In genomic region chr14:99857551-99857950, GRCh38 we compare ENCODE assay signal across 32 cellular contexts.
DNase-seq lines count a peak whose midpoint lies in the region; FAIRE-seq and TF ChIP-seq lines count a peak whose summit lies in the region.
"Had no signal": no experiment of that assay in that cellular context is flagged by ENCODE, and none has a peak within 500 bp of the region (broad histone marks: within the 10 kb centered on the region; RNA-seq: fewer than 3 reads in every experiment).

No MANE protein-coding gene starts in this region.

- no peaks in the 10 kb centered on the region for H3K36me3 Mint-ChIP-seq in activated CD4-positive, alpha-beta memory T cell treated with anti-CD3 and anti-CD28 coated beads, Interleukin-2, amount 10 ng/mL, durations not matched to agents 7 days and 5 days (ENCODE audit: low read depth)
- H3K36me3 Mint-ChIP-seq: CD14-positive monocyte; CD4-positive, alpha-beta memory T cell; CD4-positive, CD25-positive, alpha-beta regulatory T cell; CD8-positive, alpha-beta memory T cell; CD8-positive, alpha-beta T cell had no signal

- POLR2A ChIA-PET in HEK293 (lab: Yijun Ruan, JAX), result no interaction called here
- POLR2A ChIA-PET in activated CD4-positive, alpha-beta memory T cell treated with anti-CD3 and anti-CD28 coated beads, Interleukin-2, amount 10 ng/mL, durations not matched to agents 7 days and 5 days (lab: Charles Lee), result no interaction called here

- intact Hi-C loops in colonic mucosa (cut with DNase I), result no loop called here

- no peak overlapping the region for H3K27ac ChIP-seq in HEK293 (ENCODE audit: extremely low read depth, low read depth, low read length)
- no peak overlapping the region for H3K27ac ChIP-seq in colonic mucosa
- H3K27ac ChIP-seq: 22Rv1; A549; BLaER1; BLaER1 treated with 17β-estradiol and CSF1 and Interleukin-3, amounts not matched to agents 10 nM and 100 nM; C4-2B had no signal

- CTCF ChIA-PET in HEK293 (lab: Yijun Ruan, JAX), result interaction anchor here (1.1 kb wide), 1 partner anchor 442 kb away, joined by 4 read pairs; no protein-coding TSS in a partner anchor
- CTCF ChIA-PET in activated CD4-positive, alpha-beta memory T cell treated with anti-CD3 and anti-CD28 coated beads, Interleukin-2, amount 10 ng/mL, durations not matched to agents 7 days and 5 days (lab: Charles Lee), result no interaction called here

- H3K9me3 Mint-ChIP-seq in activated CD4-positive, alpha-beta memory T cell treated with anti-CD3 and anti-CD28 coated beads, Interleukin-2, amount 10 ng/mL, durations not matched to agents 7 days and 5 days, result no peaks in the 10 kb centered on the region
- H3K9me3 Mint-ChIP-seq: CD14-positive monocyte; CD4-positive, alpha-beta memory T cell; CD4-positive, alpha-beta T cell; CD8-positive, alpha-beta memory T cell; CD8-positive, alpha-beta T cell had no signal

- no peak overlapping the region for H3K27ac Mint-ChIP-seq in activated CD4-positive, alpha-beta memory T cell treated with anti-CD3 and anti-CD28 coated beads, Interleukin-2, amount 10 ng/mL, durations not matched to agents 7 days and 5 days
- H3K27ac Mint-ChIP-seq: B cell; CD14-positive monocyte; CD4-positive, alpha-beta memory T cell; CD4-positive, alpha-beta T cell; CD4-positive, CD25-positive, alpha-beta regulatory T cell; CD8-positive, alpha-beta T cell had no signal

- peaks cover 21% of the 10 kb centered on the region for H3K27me3 Mint-ChIP-seq in activated CD4-positive, alpha-beta memory T cell treated with anti-CD3 and anti-CD28 coated beads, Interleukin-2, amount 10 ng/mL, durations not matched to agents 7 days and 5 days

- peaks cover 0 to 3% of the 10 kb centered on the region in 2 experiments; a peak in 2 of 3 replicates for H3K36me3 ChIP-seq in HEK293 (ENCODE audit: control insufficient read depth in 2 of 2, insufficient read depth in 1 of 2, low read length in 2 of 2)
- no peaks in the 10 kb centered on the region for H3K36me3 ChIP-seq in colonic mucosa
- H3K36me3 ChIP-seq: BLaER1; BLaER1 treated with 17β-estradiol and CSF1 and Interleukin-3, amounts not matched to agents 10 nM and 100 nM had no signal

- H3K9me3 ChIP-seq in HEK293 (ENCODE audit: control insufficient read depth, insufficient read depth, low read depth, low read length) (no peaks in the 10 kb centered on the region), colonic mucosa (no peaks in the 10 kb centered on the region)
- H3K9me3 ChIP-seq: A549; BE2C; BLaER1; BLaER1 treated with 17β-estradiol and CSF1 and Interleukin-3, amounts not matched to agents 10 nM and 100 nM; Caco-2 had no signal

- peak; percentile 6 for FAIRE-seq in A204.1 (lab: Jason Lieb, UNC)
- FAIRE-seq: A549, D721Med had no signal

- TF ChIP-seq CTCF in HEK293 (tag by site-specific recombination; IDR thresholded peaks at IDR 0.05) (no peak), colonic mucosa (IDR thresholded peaks at IDR 0.05) (no peak)

- H3K27me3 ChIP-seq in colonic mucosa, result no peaks in the 10 kb centered on the region
- H3K27me3 ChIP-seq: BE2C; BLaER1; BLaER1 treated with 17β-estradiol and CSF1 and Interleukin-3, amounts not matched to agents 10 nM and 100 nM had no signal

- H3K4me1 ChIP-seq in HEK293 (ENCODE audit: control insufficient read depth, insufficient read depth, low read length) (peaks cover 6% of the 10 kb centered on the region; the same call in 1 of the 2 replicates), colonic mucosa (no peaks in the 10 kb centered on the region)
- H3K4me1 ChIP-seq: BE2C, Caco-2 had no signal

- no peaks in the 10 kb centered on the region for H3K4me1 Mint-ChIP-seq in activated CD4-positive, alpha-beta memory T cell treated with anti-CD3 and anti-CD28 coated beads, Interleukin-2, amount 10 ng/mL, durations not matched to agents 7 days and 5 days
- H3K4me1 Mint-ChIP-seq: B cell; CD14-positive monocyte; CD4-positive, alpha-beta memory T cell; CD4-positive, CD25-positive, alpha-beta regulatory T cell; CD8-positive, alpha-beta memory T cell had no signal

- no peak for DNase-seq in colonic mucosa
- no peak for DNase-seq in activated CD4-positive, alpha-beta memory T cell treated with anti-CD3 and anti-CD28 coated beads, Interleukin-2, amount 10 ng/mL, durations not matched to agents 7 days and 5 days
- DNase-seq: 8988T; ACHN; AML-193; BE2C; C1 segment of cervical spinal cord; Caco-2; Calu3; CD4-positive, alpha-beta memory T cell; CD4-positive, alpha-beta T cell; CD4-positive, CD25-positive, alpha-beta regulatory T cell; CD8-positive, alpha-beta memory T cell; CD8-positive, alpha-beta T cell; COR-L47; DMS 273 treated with DMSO at 0.1 percent for 48 hours; DMS153; DMS53; DMS79; DMS79 treated with DMSO at 0.1 percent for 48 hours; DND-41; EL had no signal

- H3K4me3 ChIP-seq in HEK293 (ENCODE audit: low read depth, low read length) (no peak overlapping the region), colonic mucosa (no peak overlapping the region)
- H3K4me3 ChIP-seq: A549; BLaER1; BLaER1 treated with 17β-estradiol and CSF1 and Interleukin-3, amounts not matched to agents 10 nM and 100 nM had no signal

- no peak overlapping the region for H3K9ac ChIP-seq in colonic mucosa (ENCODE audit: low read depth in 2 of 2, low read length in 2 of 2)
- H3K9ac ChIP-seq: BLaER1; BLaER1 treated with 17β-estradiol and CSF1 and Interleukin-3, amounts not matched to agents 10 nM and 100 nM had no signal

- no peak overlapping the region for H3K4me3 Mint-ChIP-seq in activated CD4-positive, alpha-beta memory T cell treated with anti-CD3 and anti-CD28 coated beads, Interleukin-2, amount 10 ng/mL, durations not matched to agents 7 days and 5 days
- H3K4me3 Mint-ChIP-seq: B cell; CD14-positive monocyte; CD4-positive, alpha-beta memory T cell; CD4-positive, alpha-beta T cell; CD4-positive, CD25-positive, alpha-beta regulatory T cell; CD8-positive, alpha-beta memory T cell; CD8-positive, alpha-beta T cell had no signal

TF ChIP-seq in HEK293, 187 proteins besides CTCF, POLR2A, EP300 and RAD21:
- no peak for TF ChIP-seq ZNF138 (tag by site-specific recombination; IDR thresholded peaks at IDR 0.05; ENCODE audit: borderline replicate concordance)
- TF ChIP-seq, protein P1, sequence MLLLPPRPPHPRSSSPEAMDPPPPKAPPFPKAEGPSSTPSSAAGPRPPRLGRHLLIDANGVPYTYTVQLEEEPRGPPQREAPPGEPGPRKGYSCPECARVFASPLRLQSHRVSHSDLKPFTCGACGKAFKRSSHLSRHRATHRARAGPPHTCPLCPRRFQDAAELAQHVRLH (tag by site-specific recombination; IDR thresholded peaks at IDR 0.05), result 0 out of 2 replicates have a peak, but pooled peaks have one; percentile 68
- peak; percentile 99 for TF ChIP-seq ZNF146 (tag by site-specific recombination; IDR thresholded peaks at IDR 0.05)
